ENCODE assay signal across 1 cellular context in genomic region chr3:193744048-193744821, GRCh38.
A peak's percentile ranks its signal among the peaks of the same experiment; 100 is the strongest.
TF ChIP-seq lines count a peak whose summit lies in the region.

No MANE protein-coding gene starts in this region.

TF ChIP-seq in HepG2, 621 proteins besides CTCF, POLR2A, EP300 and RAD21 (continued from another document and continues in another):
- peak; percentile 38 for TF ChIP-seq ZNF232 (CRISPR knock-in tag; IDR thresholded peaks at IDR 0.05; ENCODE audit: borderline replicate concordance)
- TF ChIP-seq ETV5 (CRISPR knock-in tag; IDR thresholded peaks at IDR 0.05; ENCODE audit: borderline replicate concordance), result peak; percentile 64
- TF ChIP-seq KDM3A (CRISPR knock-in tag; IDR thresholded peaks at IDR 0.05; ENCODE audit: low read depth), result no peak; the same call in 1 of the 2 replicates
- TF ChIP-seq, protein P1, sequence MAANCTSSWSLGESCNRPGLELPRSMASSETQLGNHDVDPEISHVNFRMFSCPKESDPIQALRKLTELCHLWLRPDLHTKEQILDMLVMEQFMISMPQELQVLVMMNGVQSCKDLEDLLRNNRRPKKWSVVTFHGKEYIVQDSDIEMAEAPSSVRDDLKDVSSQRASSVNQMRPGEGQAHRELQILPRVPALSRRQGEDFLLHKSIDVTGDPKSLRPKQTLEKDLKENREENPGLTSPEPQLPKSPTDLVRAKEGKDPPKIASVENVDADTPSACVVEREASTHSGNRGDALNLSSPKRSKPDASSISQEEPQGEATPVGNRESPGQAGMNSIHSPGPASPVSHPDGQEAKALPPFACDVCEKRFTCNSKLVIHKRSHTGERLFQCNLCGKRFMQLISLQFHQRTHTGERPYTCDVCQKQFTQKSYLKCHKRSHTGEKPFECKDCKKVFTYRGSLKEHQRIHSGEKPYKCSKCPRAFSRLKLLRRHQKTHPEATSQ (CRISPR knock-in tag; IDR thresholded peaks at IDR 0.05; ENCODE audit: borderline replicate concordance), result peak; percentile 59; the same call in 1 of the 2 replicates
- TF ChIP-seq ZNF616 (CRISPR knock-in tag; IDR thresholded peaks at IDR 0.05; ENCODE audit: low read depth), result no peak
- TF ChIP-seq, protein P2, sequence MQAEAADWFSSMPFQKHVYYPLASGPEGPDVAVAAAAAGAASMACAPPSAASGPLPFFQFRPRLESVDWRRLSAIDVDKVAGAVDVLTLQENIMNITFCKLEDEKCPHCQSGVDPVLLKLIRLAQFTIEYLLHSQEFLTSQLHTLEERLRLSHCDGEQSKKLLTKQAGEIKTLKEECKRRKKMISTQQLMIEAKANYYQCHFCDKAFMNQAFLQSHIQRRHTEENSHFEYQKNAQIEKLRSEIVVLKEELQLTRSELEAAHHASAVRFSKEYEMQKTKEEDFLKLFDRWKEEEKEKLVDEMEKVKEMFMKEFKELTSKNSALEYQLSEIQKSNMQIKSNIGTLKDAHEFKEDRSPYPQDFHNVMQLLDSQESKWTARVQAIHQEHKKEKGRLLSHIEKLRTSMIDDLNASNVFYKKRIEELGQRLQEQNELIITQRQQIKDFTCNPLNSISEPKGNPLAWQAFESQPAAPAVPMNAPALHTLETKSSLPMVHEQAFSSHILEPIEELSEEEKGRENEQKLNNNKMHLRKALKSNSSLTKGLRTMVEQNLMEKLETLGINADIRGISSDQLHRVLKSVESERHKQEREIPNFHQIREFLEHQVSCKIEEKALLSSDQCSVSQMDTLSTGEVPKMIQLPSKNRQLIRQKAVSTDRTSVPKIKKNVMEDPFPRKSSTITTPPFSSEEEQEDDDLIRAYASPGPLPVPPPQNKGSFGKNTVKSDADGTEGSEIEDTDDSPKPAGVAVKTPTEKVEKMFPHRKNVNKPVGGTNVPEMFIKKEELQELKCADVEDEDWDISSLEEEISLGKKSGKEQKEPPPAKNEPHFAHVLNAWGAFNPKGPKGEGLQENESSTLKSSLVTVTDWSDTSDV (CRISPR knock-in tag; IDR thresholded peaks at IDR 0.05), result no peak
- no peak for TF ChIP-seq GTF2F1 (IDR thresholded peaks at IDR 0.05; ENCODE audit: low read length)
- TF ChIP-seq DDIT3 (CRISPR knock-in tag; IDR thresholded peaks at IDR 0.05), result no peak
- TF ChIP-seq ZFP36L1 (CRISPR knock-in tag; IDR thresholded peaks at IDR 0.05), result no peak
- TF ChIP-seq KAT8 (CRISPR knock-in tag; IDR thresholded peaks at IDR 0.05), result peak; percentile 81
- TF ChIP-seq POLR2AphosphoS2 (IDR thresholded peaks at IDR 0.05; ENCODE audit: low read depth, low read length), result no peak
- TF ChIP-seq, protein P3, sequence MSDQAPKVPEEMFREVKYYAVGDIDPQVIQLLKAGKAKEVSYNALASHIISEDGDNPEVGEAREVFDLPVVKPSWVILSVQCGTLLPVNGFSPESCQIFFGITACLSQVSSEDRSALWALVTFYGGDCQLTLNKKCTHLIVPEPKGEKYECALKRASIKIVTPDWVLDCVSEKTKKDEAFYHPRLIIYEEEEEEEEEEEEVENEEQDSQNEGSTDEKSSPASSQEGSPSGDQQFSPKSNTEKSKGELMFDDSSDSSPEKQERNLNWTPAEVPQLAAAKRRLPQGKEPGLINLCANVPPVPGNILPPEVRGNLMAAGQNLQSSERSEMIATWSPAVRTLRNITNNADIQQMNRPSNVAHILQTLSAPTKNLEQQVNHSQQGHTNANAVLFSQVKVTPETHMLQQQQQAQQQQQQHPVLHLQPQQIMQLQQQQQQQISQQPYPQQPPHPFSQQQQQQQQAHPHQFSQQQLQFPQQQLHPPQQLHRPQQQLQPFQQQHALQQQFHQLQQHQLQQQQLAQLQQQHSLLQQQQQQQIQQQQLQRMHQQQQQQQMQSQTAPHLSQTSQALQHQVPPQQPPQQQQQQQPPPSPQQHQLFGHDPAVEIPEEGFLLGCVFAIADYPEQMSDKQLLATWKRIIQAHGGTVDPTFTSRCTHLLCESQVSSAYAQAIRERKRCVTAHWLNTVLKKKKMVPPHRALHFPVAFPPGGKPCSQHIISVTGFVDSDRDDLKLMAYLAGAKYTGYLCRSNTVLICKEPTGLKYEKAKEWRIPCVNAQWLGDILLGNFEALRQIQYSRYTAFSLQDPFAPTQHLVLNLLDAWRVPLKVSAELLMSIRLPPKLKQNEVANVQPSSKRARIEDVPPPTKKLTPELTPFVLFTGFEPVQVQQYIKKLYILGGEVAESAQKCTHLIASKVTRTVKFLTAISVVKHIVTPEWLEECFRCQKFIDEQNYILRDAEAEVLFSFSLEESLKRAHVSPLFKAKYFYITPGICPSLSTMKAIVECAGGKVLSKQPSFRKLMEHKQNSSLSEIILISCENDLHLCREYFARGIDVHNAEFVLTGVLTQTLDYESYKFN (CRISPR knock-in tag; conservative IDR thresholded peaks at IDR 0.05), result peak; percentile 95
- TF ChIP-seq IKZF4 (CRISPR knock-in tag; IDR thresholded peaks at IDR 0.05; ENCODE audit: borderline replicate concordance, low read depth, not compliant biosample characterization), result no peak
- TF ChIP-seq ZNF646 (CRISPR knock-in tag; IDR thresholded peaks at IDR 0.05), result no peak
- peak; percentile 88 for TF ChIP-seq RERE (CRISPR knock-in tag; IDR thresholded peaks at IDR 0.05; ENCODE audit: low read depth)
- TF ChIP-seq, protein P4, sequence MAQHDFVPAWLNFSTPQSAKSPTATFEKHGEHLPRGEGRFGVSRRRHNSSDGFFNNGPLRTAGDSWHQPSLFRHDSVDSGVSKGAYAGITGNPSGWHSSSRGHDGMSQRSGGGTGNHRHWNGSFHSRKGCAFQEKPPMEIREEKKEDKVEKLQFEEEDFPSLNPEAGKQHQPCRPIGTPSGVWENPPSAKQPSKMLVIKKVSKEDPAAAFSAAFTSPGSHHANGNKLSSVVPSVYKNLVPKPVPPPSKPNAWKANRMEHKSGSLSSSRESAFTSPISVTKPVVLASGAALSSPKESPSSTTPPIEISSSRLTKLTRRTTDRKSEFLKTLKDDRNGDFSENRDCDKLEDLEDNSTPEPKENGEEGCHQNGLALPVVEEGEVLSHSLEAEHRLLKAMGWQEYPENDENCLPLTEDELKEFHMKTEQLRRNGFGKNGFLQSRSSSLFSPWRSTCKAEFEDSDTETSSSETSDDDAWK (CRISPR knock-in tag; IDR thresholded peaks at IDR 0.05), result no peak
- peak; percentile 76; the same call in 1 of the 2 replicates for TF ChIP-seq MIER3 (CRISPR knock-in tag; IDR thresholded peaks at IDR 0.05; ENCODE audit: borderline replicate concordance)
- peak; percentile 80 for TF ChIP-seq CREB1 (IDR thresholded peaks at IDR 0.05)
- peak; percentile 89 for TF ChIP-seq CREB1 (CRISPR knock-in tag; IDR thresholded peaks at IDR 0.05)
- no peak for TF ChIP-seq ZNF563 (CRISPR knock-in tag; IDR thresholded peaks at IDR 0.05)
- no peak for TF ChIP-seq TCF7L2 (IDR thresholded peaks at IDR 0.05; ENCODE audit: low read depth, low read length)
- TF ChIP-seq ONECUT2 (CRISPR knock-in tag; IDR thresholded peaks at IDR 0.05), result 0 out of 2 replicates have a peak, but pooled peaks have one; percentile 32
- TF ChIP-seq ZNF230 (CRISPR knock-in tag; IDR thresholded peaks at IDR 0.05), result peak; percentile 74; the same call in 1 of the 2 replicates
- peak; percentile 95 for TF ChIP-seq BCL6 (CRISPR knock-in tag; IDR thresholded peaks at IDR 0.05)
- TF ChIP-seq THAP11 (CRISPR knock-in tag; IDR thresholded peaks at IDR 0.05), result peak; percentile 70; the same call in 1 of the 2 replicates
- TF ChIP-seq GLMP (CRISPR knock-in tag; IDR thresholded peaks at IDR 0.05; ENCODE audit: borderline replicate concordance), result no peak
- TF ChIP-seq TSC22D2 (CRISPR knock-in tag; IDR thresholded peaks at IDR 0.05; ENCODE audit: borderline replicate concordance), result no peak
- TF ChIP-seq ZFX (CRISPR knock-in tag; IDR thresholded peaks at IDR 0.05; ENCODE audit: low read depth), result peak; percentile 65
- TF ChIP-seq, protein P5, sequence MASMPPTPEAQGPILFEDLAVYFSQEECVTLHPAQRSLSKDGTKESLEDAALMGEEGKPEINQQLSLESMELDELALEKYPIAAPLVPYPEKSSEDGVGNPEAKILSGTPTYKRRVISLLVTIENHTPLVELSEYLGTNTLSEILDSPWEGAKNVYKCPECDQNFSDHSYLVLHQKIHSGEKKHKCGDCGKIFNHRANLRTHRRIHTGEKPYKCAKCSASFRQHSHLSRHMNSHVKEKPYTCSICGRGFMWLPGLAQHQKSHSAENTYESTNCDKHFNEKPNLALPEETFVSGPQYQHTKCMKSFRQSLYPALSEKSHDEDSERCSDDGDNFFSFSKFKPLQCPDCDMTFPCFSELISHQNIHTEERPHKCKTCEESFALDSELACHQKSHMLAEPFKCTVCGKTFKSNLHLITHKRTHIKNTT (CRISPR knock-in tag; IDR thresholded peaks at IDR 0.05), result no peak
- no peak for TF ChIP-seq ZBTB7A (CRISPR knock-in tag; IDR thresholded peaks at IDR 0.05)
- TF ChIP-seq SNAI1 (CRISPR knock-in tag; IDR thresholded peaks at IDR 0.05; ENCODE audit: borderline replicate concordance), result no peak
- no peak for TF ChIP-seq ZNF468 (CRISPR knock-in tag; IDR thresholded peaks at IDR 0.05)
- no peak for TF ChIP-seq THYN1 (CRISPR knock-in tag; IDR thresholded peaks at IDR 0.05; ENCODE audit: borderline replicate concordance, low read depth)
- TF ChIP-seq MED1 (CRISPR knock-in tag; IDR thresholded peaks at IDR 0.05), result peak; percentile 96
